ENCODE assay signal across 9 cellular contexts in genomic region chr2:173028141-173028540, GRCh38. TPM values are rescaled to one million over a fixed set of nuclear protein-coding genes. Genes with fewer than 3 reads are reported as not detected.
DNase-seq lines count a peak whose midpoint lies in the region; ATAC-seq, FAIRE-seq and TF ChIP-seq lines count a peak whose summit lies in the region.
"Had no signal": no experiment of that assay in that cellular context is flagged by ENCODE, and none has a peak within 500 bp of the region (broad histone marks: within the 10 kb centered on the region; RNA-seq: fewer than 3 reads in every experiment).

No MANE protein-coding gene starts in this region.

- no peak overlapping the region for H3K18ac ChIP-seq in neuronal stem cell (ENCODE audit: low read length)

- TF ChIP-seq POLR2A in A549 (IDR thresholded peaks at IDR 0.05; ENCODE audit: low read length) = no peak

- H3K4me1 ChIP-seq in A549 (peaks cover 6% of the 10 kb centered on the region; the same call in 2 of the 3 replicates), Panc1 (ENCODE audit: control insufficient read depth, insufficient read depth, low read length) (peaks cover 38% of the 10 kb centered on the region), foreskin keratinocyte (peaks cover 12% of the 10 kb centered on the region), neuronal stem cell (ENCODE audit: control insufficient read depth in 2 of 2, insufficient read depth in 1 of 2, low read depth in 1 of 2, low read length in 2 of 2) (peaks cover 1 to 3% of the 10 kb centered on the region in 2 donors)

- H2BK12ac ChIP-seq in neuronal stem cell (ENCODE audit: low read length) = no peak overlapping the region

- in situ Hi-C loops in Panc1 (cut with HindIII; ENCODE audit: low pct_unique_long_range_greater_than_20kb, low sequenced_read_pairs) = no loop called here

- POLR2A ChIA-PET in A549 (lab: Yijun Ruan, JAX) = interaction anchor here (1.0 to 1.3 kb wide), 2 partner anchors 47 to 182 kb away, joined by 3 to 7 read pairs; no protein-coding TSS in a partner anchor
- POLR2A ChIA-PET in Panc1 (lab: Charles Lee) = interaction anchor here (0.6 kb wide), 1 partner anchor 33 kb away, joined by 3 read pairs; no protein-coding TSS in a partner anchor

- FAIRE-seq in A549 (lab: Jason Lieb, UNC) = no peak

- no peak for DNase-seq in A549 (ENCODE audit: low read depth in 1 of 2, low spot score in 1 of 2)
- DNase-seq in Panc1 (ENCODE audit: low read depth, low spot score) = no peak
- no peak for DNase-seq in foreskin keratinocyte
- DNase-seq in neuronal stem cell (ENCODE audit: low spot score) = no peak
- DNase-seq in HuH-7 (ENCODE audit: low spot score) = no peak
- no peak for DNase-seq in hypothalamus (lab: John Stamatoyannopoulos, UW)
- DNase-seq: spleen had no signal

- peak overlapping the region; percentile 48 to 72 for H3K27ac ChIP-seq in A549
- H3K27ac ChIP-seq in Panc1 (ENCODE audit: low read length) = peak overlapping the region; percentile 96
- peak overlapping the region; percentile 45 for H3K27ac ChIP-seq in foreskin keratinocyte
- no peak overlapping the region for H3K27ac ChIP-seq in neuronal stem cell (replicated peaks; ENCODE audit: low read length)
- H3K27ac ChIP-seq: spleen had no signal

- CTCF ChIA-PET in A549 (lab: Yijun Ruan, JAX) (interaction anchor here (0.6 to 15.5 kb wide), 70 partner anchors 9 to 420 kb away, joined by 3 to 395 read pairs (median 6); no protein-coding TSS in a partner anchor), Panc1 (lab: Charles Lee) (interaction anchor here (0.6 to 2.5 kb wide), 7 partner anchors 45 to 189 kb away, joined by 3 to 9 read pairs (median 4); no protein-coding TSS in a partner anchor)

- H3K36me3 ChIP-seq in Panc1 (ENCODE audit: control insufficient read depth, insufficient read depth, low read length) (no peaks in the 10 kb centered on the region), neuronal stem cell (replicated peaks in 1 of 2; ENCODE audit: control insufficient read depth in 2 of 2, insufficient read depth in 2 of 2, low read length in 2 of 2) (no peaks in the 10 kb centered on the region)
- H3K36me3 ChIP-seq: spleen had no signal

- no peak overlapping the region for H2BK15ac ChIP-seq in neuronal stem cell (ENCODE audit: low read length)

- intact Hi-C loops in Panc1 (cut with micrococcal nuclease; ENCODE audit: unreplicated experiment) = loop anchor here (5.0 kb wide), 1 partner anchor 184 kb away; no protein-coding TSS in a partner anchor

- H2AFZ ChIP-seq in neuronal stem cell (ENCODE audit: low read length) = peak overlapping the region; percentile 62

- WGBS in A549 (ENCODE audit: missing lambda C conversion rate) = 92% methylated on average over 1 of the region's 1 CpG
- no CpG with 5 or more reads among the region's 1 CpG for WGBS in neuronal stem cell (ENCODE audit: extremely low coverage in 2 of 2, insufficient read length in 2 of 2, insufficient replicate concordance in 1 of 2), 2 donors

- no peak overlapping the region for H3K23ac ChIP-seq in neuronal stem cell (ENCODE audit: low read depth, low read length, poor library complexity)

- H2BK120ac ChIP-seq in neuronal stem cell (ENCODE audit: low read depth, low read length) = no peak overlapping the region

- H3K27me3 ChIP-seq in Panc1 (ENCODE audit: control insufficient read depth, insufficient read depth, low read length) (no peaks in the 10 kb centered on the region), foreskin keratinocyte (no peaks in the 10 kb centered on the region), neuronal stem cell (ENCODE audit: control insufficient read depth in 3 of 3, insufficient read depth in 3 of 3, low read depth in 1 of 3, low read length in 3 of 3) (no peaks in the 10 kb centered on the region)
- H3K27me3 ChIP-seq: spleen had no signal

- no peak overlapping the region for H2BK5ac ChIP-seq in neuronal stem cell (ENCODE audit: low read length)

- no TSS peak for BruUV-seq in Panc1 (replicated peaks; lab: Mats Ljungman, UMichigan)

- no peak overlapping the region for H3K4me3 ChIP-seq in A549
- H3K4me3 ChIP-seq in Panc1 (ENCODE audit: low read depth in 2 of 2, low read length in 2 of 2) = no peak overlapping the region
- H3K4me3 ChIP-seq in neuronal stem cell (ENCODE audit: low read length in 2 of 2) = no peak overlapping the region
- H3K4me3 ChIP-seq: spleen had no signal

- peak overlapping the region; percentile 44; the same call in 2 of the 3 replicates for H3K4me2 ChIP-seq in A549
- H3K4me2 ChIP-seq in neuronal stem cell (ENCODE audit: insufficient read depth, low read length, poor library complexity, severe bottlenecking) = no peak overlapping the region

- no peak overlapping the region for H3K14ac ChIP-seq in neuronal stem cell (ENCODE audit: low read length)

- no peak overlapping the region for H4K91ac ChIP-seq in neuronal stem cell (ENCODE audit: low read depth, low read length, poor library complexity)

- H4K8ac ChIP-seq in neuronal stem cell (ENCODE audit: low read depth, low read length) = no peak overlapping the region

- H3K9ac ChIP-seq in neuronal stem cell (ENCODE audit: low read depth, low read length, poor library complexity) = no peak overlapping the region

- no peak overlapping the region for H3K4ac ChIP-seq in neuronal stem cell (ENCODE audit: low read length)

- ATAC-seq in A549 (no peak), Panc1 (no peak; the same call in 1 of the 2 replicates), foreskin keratinocyte (no peak), GM21360 (IDR thresholded peaks at IDR 0.05; ENCODE audit: unreplicated experiment) (no peak), HG03139 (IDR thresholded peaks at IDR 0.05; ENCODE audit: unreplicated experiment) (no peak)

- H3K9me3 ChIP-seq in A549 (0 out of 3 replicates have a peak, but pooled peaks cover 3% of the 10 kb centered on the region), Panc1 (ENCODE audit: control insufficient read depth, insufficient read depth, low read depth, low read length) (no peaks in the 10 kb centered on the region), neuronal stem cell (replicated peaks in 1 of 2; ENCODE audit: control insufficient read depth in 2 of 2, insufficient read depth in 1 of 2, low read depth in 1 of 2, low read length in 2 of 2) (no peaks in the 10 kb centered on the region)
- H3K9me3 ChIP-seq: spleen had no signal

- no peak overlapping the region for H2AK5ac ChIP-seq in neuronal stem cell (ENCODE audit: low read depth, low read length)

- no peak for TF ChIP-seq EP300 in A549 (IDR thresholded peaks at IDR 0.05)

- no peaks in the 10 kb centered on the region for H3K79me1 ChIP-seq in neuronal stem cell (ENCODE audit: low read depth, low read length)

- no peak for TF ChIP-seq RAD21 in A549 (conservative IDR thresholded peaks at IDR 0.05 in 1 of 2, IDR thresholded peaks at IDR 0.05 in 1 of 2)

- no peak for TF ChIP-seq CTCF in A549 (IDR thresholded peaks at IDR 0.05)
- no peak for TF ChIP-seq CTCF in Panc1 (IDR thresholded peaks at IDR 0.05)
- TF ChIP-seq CTCF in foreskin keratinocyte (conservative IDR thresholded peaks at IDR 0.05) = no peak

TF ChIP-seq in A549, 52 proteins besides CTCF, POLR2A, EP300 and RAD21 (continues in another document):
- TF ChIP-seq EHMT2 (IDR thresholded peaks at IDR 0.05; ENCODE audit: low read depth) = no peak
- TF ChIP-seq ZNF302 (CRISPR knock-in tag; IDR thresholded peaks at IDR 0.05) = no peak
- no peak for TF ChIP-seq REST (IDR thresholded peaks at IDR 0.05)
- TF ChIP-seq JUN (IDR thresholded peaks at IDR 0.05) = no peak
- no peak for TF ChIP-seq MYC (IDR thresholded peaks at IDR 0.05; ENCODE audit: borderline replicate concordance, low read length)
- TF ChIP-seq KDM1A (IDR thresholded peaks at IDR 0.05; ENCODE audit: low read depth) = no peak
- TF ChIP-seq POLR2AphosphoS2 (conservative IDR thresholded peaks at IDR 0.05; ENCODE audit: low read length) = no peak
- no peak for TF ChIP-seq PHF8 (IDR thresholded peaks at IDR 0.05; ENCODE audit: borderline replicate concordance, low read depth)
- no peak for TF ChIP-seq SREBF2 (IDR thresholded peaks at IDR 0.05)

RNA-seq across cellular contexts. Expression of gene MAP3K20, which starts 47.5 kb away (rescaled TPM):
- polyA plus RNA-seq in A549 (2011; rRNA removed) (76.7 and 80.7 TPM in 2 replicates), A549 (2017; fragmentation: RNase III; extraction: RNeasy Plus Mini Kit Qiagen cat#74134 plus additional on column Dnase treatment) (34.1 to 34.7 TPM (median 34.2 TPM) in 3 replicates), foreskin keratinocyte (12.0 and 15.2 TPM in 2 replicates)
- 13.8 and 14.9 TPM in 2 replicates for polyA plus RNA-seq in A549 (2012; cell fraction: cytosol; rRNA removed)
- polyA plus RNA-seq in A549 (2012; cell fraction: nucleus; rRNA removed) = 6.8 and 8.7 TPM in 2 replicates
- polyA minus RNA-seq in A549 (2011; rRNA and poly(A)+ RNA removed) = 52.0 and 55.0 TPM in 2 replicates
- total RNA-seq in Panc1 (2021; ENCODE audit: unreplicated experiment) (121 TPM), foreskin keratinocyte (46.8 and 52.3 TPM in 2 replicates)
- polyA plus RNA-seq in Panc1 (2012; ENCODE audit: insufficient read length) = 60.5 TPM
- 11.2 TPM for polyA plus RNA-seq in neuronal stem cell (2013, experiment 1 of 2)
- 11.8 TPM for polyA plus RNA-seq in neuronal stem cell (2013, experiment 2 of 2)
